3 cellular contexts compared by ENCODE assay signal in the genomic region with DNA sequence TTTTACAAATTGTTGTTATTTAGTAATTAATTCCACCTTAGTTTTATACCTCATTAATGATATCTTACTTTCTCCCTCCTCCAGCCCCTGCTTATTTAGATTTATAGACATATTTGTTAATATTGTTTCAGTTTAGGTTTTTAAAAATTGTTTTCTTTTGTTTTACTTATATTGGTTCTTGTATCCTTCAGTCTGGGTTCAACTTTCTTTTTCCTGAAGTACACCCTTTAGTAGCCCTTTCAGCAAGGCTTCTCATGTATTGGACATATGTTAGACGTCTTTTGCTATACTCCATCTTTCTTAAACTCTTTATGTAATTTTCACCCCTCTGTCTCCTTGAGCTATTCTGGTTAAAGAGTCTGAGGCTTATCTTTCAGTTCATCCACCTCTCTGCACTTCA.
"Had no signal": no experiment of that assay in that cellular context is flagged by ENCODE, and none has a peak within 500 bp of the region (broad histone marks: within the 10 kb centered on the region; RNA-seq: fewer than 3 reads in every experiment).

No MANE protein-coding gene starts in this region.

- DNase-seq: GDM1, GF-D8 had no signal

- H3K4me3 ChIP-seq: GM12878 had no signal
